8 cellular contexts compared by ENCODE assay signal in genomic region chr16:48622456-48623303, GRCh38. TPM values are rescaled to one million over a fixed set of nuclear protein-coding genes. Genes with fewer than 3 reads are reported as not detected.
A peak's percentile ranks its signal among the peaks of the same experiment; 100 is the strongest.
DNase-seq lines count a peak whose midpoint lies in the region; ATAC-seq and TF ChIP-seq lines count a peak whose summit lies in the region.

No MANE protein-coding gene starts in this region.

- POLR2A ChIA-PET in activated CD4-positive, alpha-beta T cell treated with anti-CD3 and anti-CD28 coated beads, Interleukin-2, amount 10 ng/mL, durations not matched to agents 7 days and 5 days (lab: Charles Lee): interaction anchor here (0.5 to 0.8 kb wide), 5 partner anchors 13 to 391 kb away, joined by 3 to 8 read pairs (median 3); partner anchors contain the start of gene N4BP1
- POLR2A ChIA-PET in WTC11 (lab: Charles Lee): interaction anchor here (0.7 to 1.1 kb wide), 6 partner anchors 9 to 252 kb away, joined by 3 to 6 read pairs (median 4); no protein-coding TSS in a partner anchor

- peak overlapping the region; percentile 80 for H3K27ac Mint-ChIP-seq in activated CD4-positive, alpha-beta T cell treated with anti-CD3 and anti-CD28 coated beads, Interleukin-2, amount 10 ng/mL, durations not matched to agents 7 days and 5 days
- H3K27ac Mint-ChIP-seq in WTC11: peak overlapping the region; percentile 27; the same call in 1 of the 2 replicates

- WGBS in testis, 2 donors: 17 to 23% methylated on average over 25 of the region's 25 CpGs

- no peaks in the 10 kb centered on the region for H3K36me3 Mint-ChIP-seq in activated CD4-positive, alpha-beta T cell treated with anti-CD3 and anti-CD28 coated beads, Interleukin-2, amount 10 ng/mL, durations not matched to agents 7 days and 5 days (ENCODE audit: low read depth)
- H3K36me3 Mint-ChIP-seq in WTC11: no peaks in the 10 kb centered on the region

- H3K9me3 ChIP-seq in iPS-20b (ENCODE audit: insufficient read depth, low read depth, low read length) (no peaks in the 10 kb centered on the region), testis (no peaks in the 10 kb centered on the region)

- ATAC-seq in WTC11: peak; percentile 10
- ATAC-seq in HG03097 (IDR thresholded peaks at IDR 0.05; ENCODE audit: low FRiP score, unreplicated experiment): no peak

- no peaks in the 10 kb centered on the region for H3K4me1 ChIP-seq in iPS-20b (ENCODE audit: insufficient read depth, low read length)
- peaks cover 5% of the 10 kb centered on the region for H3K4me1 ChIP-seq in testis

- H3K9me3 Mint-ChIP-seq in activated CD4-positive, alpha-beta T cell treated with anti-CD3 and anti-CD28 coated beads, Interleukin-2, amount 10 ng/mL, durations not matched to agents 7 days and 5 days: no peaks in the 10 kb centered on the region
- H3K9me3 Mint-ChIP-seq in WTC11: no peaks in the 10 kb centered on the region

- peak overlapping the region; percentile 69 for H3K4me3 Mint-ChIP-seq in activated CD4-positive, alpha-beta T cell treated with anti-CD3 and anti-CD28 coated beads, Interleukin-2, amount 10 ng/mL, durations not matched to agents 7 days and 5 days
- peak overlapping the region; percentile 83 for H3K4me3 Mint-ChIP-seq in WTC11

- H3K4me3 ChIP-seq in iPS-20b (ENCODE audit: low read length): peak overlapping the region; percentile 81
- H3K4me3 ChIP-seq in testis: peak overlapping the region; percentile 26 to 53

- H3K27ac ChIP-seq in iPS-20b (ENCODE audit: low read length) (no peak overlapping the region), testis (no peak overlapping the region)

- H3K36me3 ChIP-seq in iPS-20b (ENCODE audit: insufficient read depth, low read depth, low read length): no peaks in the 10 kb centered on the region
- H3K36me3 ChIP-seq in testis (ENCODE audit: low read depth, missing control alignments): no peaks in the 10 kb centered on the region

- no peak for DNase-seq in activated CD4-positive, alpha-beta T cell treated with anti-CD3 and anti-CD28 coated beads, Interleukin-2, amount 10 ng/mL, durations not matched to agents 7 days and 5 days
- DNase-seq in activated CD4-positive, alpha-beta T cell treated with anti-CD3 and anti-CD28 coated beads for 4 hours: no peak
- DNase-seq in WTC11 (ENCODE audit: low spot score): no peak
- DNase-seq in testis: no peak
- DNase-seq in NCI-H187 treated with DMSO at 0.1 percent for 48 hours (lab: John Stamatoyannopoulos, UW): no peak
- no peak for DNase-seq in dermis blood vessel endothelial cell

- H3K4me1 Mint-ChIP-seq in activated CD4-positive, alpha-beta T cell treated with anti-CD3 and anti-CD28 coated beads, Interleukin-2, amount 10 ng/mL, durations not matched to agents 7 days and 5 days: peaks cover 49% of the 10 kb centered on the region
- H3K4me1 Mint-ChIP-seq in WTC11: peaks cover 10% of the 10 kb centered on the region

- TF ChIP-seq CTCF in WTC11 (IDR thresholded peaks at IDR 0.05): no peak
- TF ChIP-seq CTCF in testis (IDR thresholded peaks at IDR 0.05): no peak

- H3K27me3 Mint-ChIP-seq in activated CD4-positive, alpha-beta T cell treated with anti-CD3 and anti-CD28 coated beads, Interleukin-2, amount 10 ng/mL, durations not matched to agents 7 days and 5 days: peaks cover 9% of the 10 kb centered on the region
- H3K27me3 Mint-ChIP-seq in WTC11 (ENCODE audit: low read depth): no peaks in the 10 kb centered on the region; the same call in 1 of the 2 replicates

- peak overlapping the region; percentile 64; the same call in 1 of the 2 replicates for H3K9ac ChIP-seq in iPS-20b (ENCODE audit: low read depth, low read length)

- CTCF ChIA-PET in activated CD4-positive, alpha-beta T cell treated with anti-CD3 and anti-CD28 coated beads, Interleukin-2, amount 10 ng/mL, durations not matched to agents 7 days and 5 days (lab: Charles Lee): interaction anchor here (0.6 to 3.2 kb wide), 50 partner anchors 9 to 1704 kb away, joined by 3 to 39 read pairs (median 5); partner anchors contain the start of genes N4BP1 and SIAH1
- CTCF ChIA-PET in WTC11 (lab: Charles Lee): interaction anchor here (0.6 to 2.8 kb wide), 80 partner anchors 10 to 867 kb away, joined by 3 to 90 read pairs (median 5); partner anchors contain the start of genes N4BP1 and SIAH1

- intact Hi-C loops in testis (cut with DNase I; ENCODE audit: low total_unique reads): loop anchor here (10.0 kb wide), 1 partner anchor 268 kb away; no protein-coding TSS in a partner anchor

- H3K27me3 ChIP-seq in iPS-20b (ENCODE audit: insufficient read depth, low read length): no peaks in the 10 kb centered on the region
- no peaks in the 10 kb centered on the region for H3K27me3 ChIP-seq in testis

- TF ChIP-seq POLR2A in testis (IDR thresholded peaks at IDR 0.05): no peak

TF ChIP-seq in WTC11, 78 proteins besides CTCF, POLR2A, EP300 and RAD21:
- TF ChIP-seq ZNF138 (CRISPR knock-in tag; conservative IDR thresholded peaks at IDR 0.05): no peak
- no peak for TF ChIP-seq FOXJ3 (CRISPR knock-in tag; IDR thresholded peaks at IDR 0.05; ENCODE audit: borderline replicate concordance)
- TF ChIP-seq SMAD4 (CRISPR knock-in tag; IDR thresholded peaks at IDR 0.05): no peak
- no peak for TF ChIP-seq ZNF532 (CRISPR knock-in tag; IDR thresholded peaks at IDR 0.05; ENCODE audit: borderline replicate concordance)
- no peak for TF ChIP-seq ATF2 (CRISPR knock-in tag; IDR thresholded peaks at IDR 0.05; ENCODE audit: borderline replicate concordance, low read depth)
- no peak for TF ChIP-seq ZNF263 (CRISPR knock-in tag; IDR thresholded peaks at IDR 0.05; ENCODE audit: low read depth)

RNA-seq across cellular contexts. Expression of gene N4BP1, which starts 12.7 kb away (rescaled TPM):
- 10 to 100 TPM; 65.1 to 92.9 TPM for total RNA-seq in activated CD4-positive, alpha-beta T cell treated with anti-CD3 and anti-CD28 coated beads, Interleukin-2, amount 10 ng/mL, durations not matched to agents 7 days and 5 days
- 25.6 to 33.5 TPM (median 29.3 TPM) in 3 replicates for total RNA-seq in WTC11 (2021)
- total RNA-seq in testis: 10 to 100 TPM; 26.3 to 31.2 TPM
- 27.8 TPM for polyA plus RNA-seq in testis (ENCODE audit: insufficient read depth, low read depth, low replicate concordance)
- total RNA-seq in dermis blood vessel endothelial cell: 30.4 and 30.8 TPM in 2 replicates
